1 cellular context compared by ENCODE assay signal in genomic region chr14:50007123-50007903, GRCh38.
TF ChIP-seq lines count a peak whose summit lies in the region.

No MANE protein-coding gene starts in this region.

TF ChIP-seq in HEK293, 187 proteins besides CTCF, POLR2A, EP300 and RAD21 (continued from another document):
- TF ChIP-seq REST (tag by site-specific recombination; IDR thresholded peaks at IDR 0.05) (no peak), ZNF843 (tag by site-specific recombination; IDR thresholded peaks at IDR 0.05) (no peak), SCRT1 (tag by site-specific recombination; IDR thresholded peaks at IDR 0.05; ENCODE audit: borderline replicate concordance) (no peak), PRDM1 (tag by site-specific recombination; IDR thresholded peaks at IDR 0.05) (no peak), ZNF362 (tag by site-specific recombination; IDR thresholded peaks at IDR 0.05) (no peak)
